In genomic region chr13:51267581-51267980, GRCh38 we compare ENCODE assay signal across 2 cellular contexts.
TF ChIP-seq lines count a peak whose summit lies in the region.

No MANE protein-coding gene starts in this region.

TF ChIP-seq in GM23338, 12 proteins besides CTCF, POLR2A, EP300 and RAD21 (continued from another document):
- peak; percentile 60 for TF ChIP-seq REST (IDR thresholded peaks at IDR 0.05; ENCODE audit: unreplicated experiment)

TF ChIP-seq in SK-N-SH, 30 proteins besides CTCF, POLR2A, EP300 and RAD21:
- TF ChIP-seq REST (IDR thresholded peaks at IDR 0.05; ENCODE audit: low read depth, low read length), result peak; percentile 92
- TF ChIP-seq ZBTB33 (IDR thresholded peaks at IDR 0.05; ENCODE audit: borderline replicate concordance, low read depth), result no peak
- TF ChIP-seq CHD2 (IDR thresholded peaks at IDR 0.05; ENCODE audit: low read length, partially characterized antibody), result no peak
- no peak for TF ChIP-seq GABPA (IDR thresholded peaks at IDR 0.05; ENCODE audit: low read depth)
- no peak for TF ChIP-seq TEAD4 (IDR thresholded peaks at IDR 0.05; ENCODE audit: borderline replicate concordance, insufficient read depth)
- no peak for TF ChIP-seq USF2 (IDR thresholded peaks at IDR 0.05; ENCODE audit: borderline replicate concordance, low read depth, low read length)
